ENCODE assay signal across 25 cellular contexts in the genomic region with DNA sequence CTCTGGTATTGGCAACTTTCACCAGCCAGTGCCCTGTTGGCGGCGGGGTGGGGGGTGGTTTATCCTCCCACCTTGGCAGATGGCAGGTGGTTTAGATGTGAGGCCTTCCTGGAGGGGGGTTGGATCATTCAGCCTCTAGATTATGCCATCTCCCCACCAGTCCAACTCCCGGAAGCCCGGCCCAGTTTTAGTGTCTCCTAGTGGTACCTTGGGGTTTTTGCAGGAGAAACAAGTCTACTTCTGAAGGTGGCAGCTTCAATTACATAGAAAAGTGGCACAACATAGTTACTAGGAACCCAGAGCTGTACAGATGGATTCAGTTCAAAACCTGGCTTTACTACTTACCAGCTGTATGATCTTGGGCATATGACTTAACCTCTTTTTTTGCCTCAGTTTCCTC. TPM values are rescaled to one million over a fixed set of nuclear protein-coding genes. Genes with fewer than 3 reads are reported as not detected.
DNase-seq lines count a peak whose midpoint lies in the region; ATAC-seq and TF ChIP-seq lines count a peak whose summit lies in the region.
"Had no signal": no experiment of that assay in that cellular context is flagged by ENCODE, and none has a peak within 500 bp of the region (broad histone marks: within the 10 kb centered on the region; RNA-seq: fewer than 3 reads in every experiment).

No MANE protein-coding gene starts in this region.

- no peaks in the 10 kb centered on the region for H3K79me2 ChIP-seq in OCI-LY1 (ENCODE audit: insufficient read depth, low read length)
- no peaks in the 10 kb centered on the region for H3K79me2 ChIP-seq in neural progenitor cell (ENCODE audit: low read depth)

- TF ChIP-seq CTCF in 22Rv1 (IDR thresholded peaks at IDR 0.05) (peak; percentile 17; the same call in 1 of the 2 replicates), GM12874 (IDR thresholded peaks at IDR 0.05; ENCODE audit: insufficient read depth, low read depth, low read length) (0 out of 2 replicates have a peak, but pooled peaks have one; percentile 14), OCI-LY1 (IDR thresholded peaks at IDR 0.05; ENCODE audit: low read length) (peak; percentile 16; the same call in 1 of the 2 replicates), neural progenitor cell (IDR thresholded peaks at IDR 0.05) (peak; percentile 22), breast epithelium (IDR thresholded peaks at IDR 0.05) (no peak), vagina (IDR thresholded peaks at IDR 0.05) (no peak)

- H4K20me1 ChIP-seq in OCI-LY1 (ENCODE audit: insufficient read depth, low read length) (no peaks in the 10 kb centered on the region), neural progenitor cell (ENCODE audit: low read depth) (no peaks in the 10 kb centered on the region)
- H4K20me1 ChIP-seq: BLaER1 treated with 17β-estradiol and CSF1 and Interleukin-3, amounts not matched to agents 10 nM and 100 nM had no signal

- H3F3A ChIP-seq in OCI-LY1 (ENCODE audit: insufficient read depth, low read length), result no peaks in the 10 kb centered on the region
- no peaks in the 10 kb centered on the region for H3F3A ChIP-seq in neural progenitor cell (ENCODE audit: low read depth)

- no peak overlapping the region for H3K4me3 Mint-ChIP-seq in neural progenitor cell
- H3K4me3 Mint-ChIP-seq: CD4-positive, alpha-beta memory T cell; HFFc6; T-cell had no signal

- no peak overlapping the region for H3K4me2 ChIP-seq in OCI-LY1 (ENCODE audit: low read length)
- no peak overlapping the region for H3K4me2 ChIP-seq in neural progenitor cell
- H3K4me2 ChIP-seq: BLaER1 treated with 17β-estradiol and CSF1 and Interleukin-3, amounts not matched to agents 10 nM and 100 nM; PC-9 had no signal

- no peaks in the 10 kb centered on the region for H3K9me2 ChIP-seq in OCI-LY1 (ENCODE audit: low read depth, low read length)

- H3K9me3 ChIP-seq in OCI-LY1 (ENCODE audit: low read length), result no peaks in the 10 kb centered on the region
- no peaks in the 10 kb centered on the region for H3K9me3 ChIP-seq in neural progenitor cell (ENCODE audit: low read depth)
- H3K9me3 ChIP-seq in breast epithelium, result no peaks in the 10 kb centered on the region
- no peaks in the 10 kb centered on the region for H3K9me3 ChIP-seq in vagina
- H3K9me3 ChIP-seq: BLaER1 treated with 17β-estradiol and CSF1 and Interleukin-3, amounts not matched to agents 10 nM and 100 nM; MG63; SJCRH30 had no signal

- H3K27ac Mint-ChIP-seq in neural progenitor cell, result no peak overlapping the region
- H3K27ac Mint-ChIP-seq: CD4-positive, alpha-beta memory T cell; HFFc6; T-cell had no signal

- ATAC-seq in GM18498 (IDR thresholded peaks at IDR 0.05; ENCODE audit: unreplicated experiment), result no peak
- ATAC-seq: Right ventricle myocardium inferior, T-cell had no signal

- H3K4me3 ChIP-seq in OCI-LY1 (ENCODE audit: low read depth, low read length, poor library complexity, severe bottlenecking), result no peak overlapping the region
- H3K4me3 ChIP-seq in neural progenitor cell, result no peak overlapping the region
- no peak overlapping the region for H3K4me3 ChIP-seq in breast epithelium
- no peak overlapping the region for H3K4me3 ChIP-seq in vagina
- H3K4me3 ChIP-seq: BLaER1 treated with 17β-estradiol and CSF1 and Interleukin-3, amounts not matched to agents 10 nM and 100 nM; MG63; PC-9; SJCRH30 had no signal

- no peaks in the 10 kb centered on the region for H3K4me1 Mint-ChIP-seq in neural progenitor cell
- H3K4me1 Mint-ChIP-seq: CD4-positive, alpha-beta memory T cell; T-cell had no signal

- H2AFZ ChIP-seq in OCI-LY1 (ENCODE audit: low read length), result no peak overlapping the region
- no peak overlapping the region for H2AFZ ChIP-seq in neural progenitor cell (replicated peaks)
- H2AFZ ChIP-seq: PC-9 had no signal

- H3K36me3 Mint-ChIP-seq in neural progenitor cell, result no peaks in the 10 kb centered on the region
- H3K36me3 Mint-ChIP-seq: CD4-positive, alpha-beta memory T cell; T-cell had no signal

- H3K9me3 Mint-ChIP-seq in neural progenitor cell, result no peaks in the 10 kb centered on the region
- H3K9me3 Mint-ChIP-seq: CD4-positive, alpha-beta memory T cell; HFFc6; T-cell had no signal

- H3K4me1 ChIP-seq in OCI-LY1 (ENCODE audit: insufficient read depth, low read length, severe bottlenecking) (no peaks in the 10 kb centered on the region), neural progenitor cell (no peaks in the 10 kb centered on the region), breast epithelium (no peaks in the 10 kb centered on the region), vagina (no peaks in the 10 kb centered on the region)
- H3K4me1 ChIP-seq: BLaER1 treated with 17β-estradiol and CSF1 and Interleukin-3, amounts not matched to agents 10 nM and 100 nM; SJCRH30 had no signal

- no peaks in the 10 kb centered on the region for H3K27me3 ChIP-seq in OCI-LY1 (ENCODE audit: insufficient read depth, low read length)
- no peaks in the 10 kb centered on the region for H3K27me3 ChIP-seq in neural progenitor cell
- H3K27me3 ChIP-seq in breast epithelium, result no peaks in the 10 kb centered on the region
- no peaks in the 10 kb centered on the region for H3K27me3 ChIP-seq in vagina
- H3K27me3 ChIP-seq: BLaER1 treated with 17β-estradiol and CSF1 and Interleukin-3, amounts not matched to agents 10 nM and 100 nM had no signal

- H3K9ac ChIP-seq in OCI-LY1 (ENCODE audit: low read length) (no peak overlapping the region), neural progenitor cell (no peak overlapping the region)
- H3K9ac ChIP-seq: BLaER1 treated with 17β-estradiol and CSF1 and Interleukin-3, amounts not matched to agents 10 nM and 100 nM had no signal

- no peaks in the 10 kb centered on the region for H3K36me3 ChIP-seq in OCI-LY1 (ENCODE audit: insufficient read depth, low read length)
- no peaks in the 10 kb centered on the region for H3K36me3 ChIP-seq in neural progenitor cell
- no peaks in the 10 kb centered on the region for H3K36me3 ChIP-seq in breast epithelium
- no peaks in the 10 kb centered on the region for H3K36me3 ChIP-seq in vagina
- H3K36me3 ChIP-seq: BLaER1 treated with 17β-estradiol and CSF1 and Interleukin-3, amounts not matched to agents 10 nM and 100 nM; MG63; SJCRH30 had no signal

- H3K27ac ChIP-seq in 22Rv1, result no peak overlapping the region
- H3K27ac ChIP-seq in OCI-LY1 (ENCODE audit: low read depth, low read length, poor library complexity, severe bottlenecking), result no peak overlapping the region
- H3K27ac ChIP-seq in neural progenitor cell, result no peak overlapping the region
- H3K27ac ChIP-seq in breast epithelium, result no peak overlapping the region
- no peak overlapping the region for H3K27ac ChIP-seq in vagina
- H3K27ac ChIP-seq: BLaER1 treated with 17β-estradiol and CSF1 and Interleukin-3, amounts not matched to agents 10 nM and 100 nM; PC-9; SJCRH30 had no signal

- no peaks in the 10 kb centered on the region for H3K27me3 Mint-ChIP-seq in neural progenitor cell (ENCODE audit: insufficient read depth, low read depth)

- no peak for DNase-seq in neural progenitor cell (ENCODE audit: low spot score)
- DNase-seq in breast epithelium (ENCODE audit: low spot score in 2 of 2), result no peak
- no peak for DNase-seq in vagina (ENCODE audit: extremely low spot score in 2 of 2)
- DNase-seq in COR-L47 (lab: John Stamatoyannopoulos, UW), result no peak
- DNase-seq: HFFc6; KBM-7; MG63; NCI-H1105 treated with DMSO at 0.1 percent for 48 hours; NCI-H146; NCI-H1930; NCI-H2107; NCI-H446; NCI-H524 treated with DMSO at 0.1 percent for 48 hours; NCI-H82; NK-92 treated with Interleukin-12 subunit alpha and Interleukin-12 subunit beta, amount 100 ng/mL, for 24 hours; PC-9; SJCRH30; T-cell had no signal

- TF ChIP-seq POLR2A in breast epithelium (IDR thresholded peaks at IDR 0.05), result no peak
- no peak for TF ChIP-seq POLR2A in vagina (IDR thresholded peaks at IDR 0.05)

- intact Hi-C loops in breast epithelium (cut with DNase I; ENCODE audit: low total_unique reads), result no loop called here
- intact Hi-C loops in vagina (cut with DNase I), result no loop called here

RNA-seq across cellular contexts. Expression of a gene that starts 11.3 kb away (rescaled TPM):
- 0.51 and 1.3 TPM in 2 replicates for total RNA-seq in neural progenitor cell (ENCODE audit: low replicate concordance)
- 10 to 100 TPM in 2 of 3 donors, 1 to 10 TPM in 1; 2.6 to 78.0 (median 28.8) TPM for total RNA-seq in breast epithelium
- 13.3 TPM for total RNA-seq in vagina
- total RNA-seq: CD4-positive, alpha-beta memory T cell; PC-9; SJCRH30 had no signal

Comparison
In these comparisons a context has a peak if more than half of its experiments do, and no peak if none do; other contexts are left out.
1. CTCF ChIP-seq: peak in 22Rv1 (single experiment), GM12874 (single experiment), OCI-LY1 (single experiment) and neural progenitor cell (single experiment); none in breast epithelium (0 of 3) and vagina (0 of 3).